Comparison of ENCODE assay signal across 8 cellular contexts in genomic region chr3:47283193-47283537, GRCh38. TPM values are rescaled to one million over a fixed set of nuclear protein-coding genes. Genes with fewer than 3 reads are reported as not detected.
DNase-seq lines count a peak whose midpoint lies in the region; ATAC-seq and TF ChIP-seq lines count a peak whose summit lies in the region.

No MANE protein-coding gene starts in this region.

- DNase-seq in NCI-H82 (lab: John Stamatoyannopoulos, UW) (peak; percentile 49), NCI-H82 treated with DMSO at 0.1 percent for 48 hours (lab: John Stamatoyannopoulos, UW; ENCODE audit: unreplicated experiment) (no peak), NT2/D1 (ENCODE audit: low read depth, low spot score) (no peak), mammary epithelial cell (peak; percentile 19), left lung (peak in 1 of 2 donors; percentile 41), mucosa of gallbladder (ENCODE audit: low spot score) (no peak)

- WGBS in mammary epithelial cell (ENCODE audit: low coverage, missing lambda C conversion rate): 0% methylated on average over 3 of the region's 10 CpGs

- no peaks in the 10 kb centered on the region for H3K9me3 ChIP-seq in NT2/D1 (ENCODE audit: insufficient read depth, low read length)
- H3K9me3 ChIP-seq in mammary epithelial cell (replicated peaks; ENCODE audit: insufficient read depth, low read length): no peaks in the 10 kb centered on the region
- no peaks in the 10 kb centered on the region for H3K9me3 ChIP-seq in left lung

- H3K27me3 Mint-ChIP-seq in stimulated activated memory B cell treated with anti-CD40 and anti-IgM and Interleukin-4, amounts not matched to agents 10 μg/mL and 1 μg/mL and 100 μg/mL, for 72 hours: no peaks in the 10 kb centered on the region

- no peaks in the 10 kb centered on the region for H3K9me3 Mint-ChIP-seq in stimulated activated memory B cell treated with anti-CD40 and anti-IgM and Interleukin-4, amounts not matched to agents 10 μg/mL and 1 μg/mL and 100 μg/mL, for 72 hours

- CTCF ChIA-PET in mammary epithelial cell (lab: Charles Lee; ENCODE audit: low non-redundant PET): interaction anchor here (0.7 kb wide), 1 partner anchor 590 kb away, joined by 6 read pairs; no protein-coding TSS in a partner anchor

- H3K4me1 Mint-ChIP-seq in stimulated activated memory B cell treated with anti-CD40 and anti-IgM and Interleukin-4, amounts not matched to agents 10 μg/mL and 1 μg/mL and 100 μg/mL, for 72 hours: peaks cover 47% of the 10 kb centered on the region

- H3K9ac ChIP-seq in NT2/D1 (ENCODE audit: insufficient read length, low read depth) (peak overlapping the region; percentile 95), mammary epithelial cell (ENCODE audit: insufficient read depth, low read length) (peak overlapping the region; percentile 100)

- ATAC-seq in left lung: peak; percentile 10
- ATAC-seq in stimulated activated memory B cell treated with anti-CD40 and anti-IgM and Interleukin-4, amounts not matched to agents 10 μg/mL and 1 μg/mL and 100 μg/mL, for 72 hours: peak; percentile 21
- no peak for ATAC-seq in GM21528 (IDR thresholded peaks at IDR 0.05; ENCODE audit: low FRiP score, unreplicated experiment)

- no TSS peak for BruUV-seq in mammary epithelial cell (replicated peaks; lab: Mats Ljungman, UMichigan)

- TF ChIP-seq CTCF in mammary epithelial cell (conservative IDR thresholded peaks at IDR 0.05 in 1 of 2, IDR thresholded peaks at IDR 0.05 in 1 of 2; ENCODE audit: extremely low read depth in 1 of 2, insufficient read depth in 1 of 2, low read depth in 1 of 2, low read length in 2 of 2): no peak
- TF ChIP-seq CTCF in left lung (IDR thresholded peaks at IDR 0.05): no peak

- H3K4me3 ChIP-seq in NT2/D1 (ENCODE audit: insufficient read length, low read depth) (peak overlapping the region; percentile 97), mammary epithelial cell (replicated peaks in 1 of 3; ENCODE audit: insufficient read depth in 1 of 3, low read depth in 2 of 3, low read length in 3 of 3) (peak overlapping the region; percentile 83 to 96 (median 95)), left lung (peak overlapping the region; percentile 62 to 77)

- H2AFZ ChIP-seq in mammary epithelial cell (ENCODE audit: low read depth, low read length): peak overlapping the region; percentile 98

- H3K27me3 ChIP-seq in NT2/D1 (ENCODE audit: insufficient read depth, insufficient read length) (no peaks in the 10 kb centered on the region), mammary epithelial cell (ENCODE audit: insufficient read depth, low read length) (no peaks in the 10 kb centered on the region), left lung (no peaks in the 10 kb centered on the region)

- H3K4me1 ChIP-seq in NT2/D1 (ENCODE audit: insufficient read depth, insufficient read length) (peaks cover 7% of the 10 kb centered on the region), mammary epithelial cell (ENCODE audit: insufficient read depth, low read length) (peaks cover 6% of the 10 kb centered on the region), left lung (peaks cover 7 to 51% of the 10 kb centered on the region in 2 donors)

- H3K36me3 ChIP-seq in NT2/D1 (ENCODE audit: insufficient read depth, insufficient read length, low read length) (peaks cover 36% of the 10 kb centered on the region), mammary epithelial cell (ENCODE audit: insufficient read depth, low read length) (peaks cover 4% of the 10 kb centered on the region), left lung (peaks cover 0 to 14% of the 10 kb centered on the region in 2 donors)

- H3K79me2 ChIP-seq in mammary epithelial cell (ENCODE audit: insufficient read depth, low read length): peaks cover 73% of the 10 kb centered on the region

- peak overlapping the region; percentile 96 for H3K27ac Mint-ChIP-seq in stimulated activated memory B cell treated with anti-CD40 and anti-IgM and Interleukin-4, amounts not matched to agents 10 μg/mL and 1 μg/mL and 100 μg/mL, for 72 hours

- dilution Hi-C loops in mammary epithelial cell (cut with HindIII; ENCODE audit: low sequenced_read_pairs): no loop called here

- intact Hi-C loops in mammary epithelial cell (cut with micrococcal nuclease): loop anchor here (5.0 kb wide), 1 partner anchor 121 kb away; the partner anchor contains the start of gene SETD2
- intact Hi-C loops in left lung (cut with DNase I): no loop called here

- H3K4me2 ChIP-seq in mammary epithelial cell (ENCODE audit: insufficient read depth, low read depth, low read length): peak overlapping the region; percentile 87

- H4K20me1 ChIP-seq in mammary epithelial cell (ENCODE audit: insufficient read depth, low read length): peaks cover under 1% of the 10 kb centered on the region

- in situ Hi-C loops in mammary epithelial cell (cut with MboI; ENCODE audit: low sequenced_read_pairs in 2 of 2): no loop called here

- H3K36me3 Mint-ChIP-seq in stimulated activated memory B cell treated with anti-CD40 and anti-IgM and Interleukin-4, amounts not matched to agents 10 μg/mL and 1 μg/mL and 100 μg/mL, for 72 hours: peaks cover 21% of the 10 kb centered on the region

- peak overlapping the region; percentile 99 for H3K27ac ChIP-seq in mammary epithelial cell (ENCODE audit: insufficient read depth, low read depth, low read length)
- H3K27ac ChIP-seq in left lung: peak overlapping the region; percentile 96 to 99

- peak overlapping the region; percentile 98 for H3K4me3 Mint-ChIP-seq in stimulated activated memory B cell treated with anti-CD40 and anti-IgM and Interleukin-4, amounts not matched to agents 10 μg/mL and 1 μg/mL and 100 μg/mL, for 72 hours

RNA-seq across cellular contexts. Expression of gene KLHL18, which starts 0.4 kb away (rescaled TPM):
- total RNA-seq in mammary epithelial cell: 10 to 100 TPM; 27.2 to 35.9 TPM
- polyA plus RNA-seq in mammary epithelial cell: 38.1 TPM
- polyA minus RNA-seq in mammary epithelial cell: 32.7 TPM
- 10 to 100 TPM; 25.9 to 29.5 TPM for total RNA-seq in left lung
- 32.4 TPM for total RNA-seq in mucosa of gallbladder

RNA-seq across cellular contexts. Expression of gene KIF9, which starts 0.6 kb away (rescaled TPM):
- total RNA-seq in mammary epithelial cell: 1 to 10 TPM; 4.0 to 5.6 TPM
- 6.4 TPM for polyA plus RNA-seq in mammary epithelial cell
- 3.9 TPM for polyA minus RNA-seq in mammary epithelial cell
- total RNA-seq in left lung: 1 to 10 TPM; 8.4 to 9.5 TPM
- 12.0 TPM for total RNA-seq in mucosa of gallbladder

Comparison
In these comparisons a context has a peak if more than half of its experiments do, and no peak if none do; other contexts are left out.
1. DNase-seq: peak in NCI-H82 (single experiment) and mammary epithelial cell (single experiment); none in NCI-H82 treated with DMSO at 0.1 percent for 48 hours (single experiment), NT2/D1 (single experiment) and mucosa of gallbladder (single experiment).
2. Peak in every context shown above with its lines, with median percentiles within 50 percentile points of each other: H3K4me3 ChIP-seq.